In the genomic region with DNA sequence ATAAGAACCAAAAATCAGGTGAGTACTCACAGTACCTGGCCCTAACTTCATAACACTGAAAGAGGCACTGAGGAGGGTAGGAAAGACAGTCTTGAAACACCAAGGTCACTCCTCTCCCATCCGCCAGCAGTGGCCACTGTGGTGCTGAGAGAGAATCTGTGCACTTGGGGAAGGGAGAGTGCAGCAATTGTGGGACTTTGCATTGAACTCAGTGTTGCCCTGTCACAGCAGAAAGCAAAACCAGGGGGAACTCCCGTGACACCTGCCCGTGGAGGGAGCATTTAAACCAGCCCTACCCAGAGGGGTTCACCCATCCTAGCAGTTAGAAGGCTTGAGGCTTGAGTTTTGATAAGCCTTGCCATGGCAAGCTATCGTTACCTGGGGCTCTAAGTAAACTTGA, we compare ENCODE assay signal across 25 cellular contexts. TPM values are rescaled to one million over a fixed set of nuclear protein-coding genes. Genes with fewer than 3 reads are reported as not detected.
DNase-seq lines count a peak whose midpoint lies in the region; ATAC-seq, FAIRE-seq and TF ChIP-seq lines count a peak whose summit lies in the region.
"Had no signal": no experiment of that assay in that cellular context is flagged by ENCODE, and none has a peak within 500 bp of the region (broad histone marks: within the 10 kb centered on the region; RNA-seq: fewer than 3 reads in every experiment).

No MANE protein-coding gene starts in this region.

- H3K36me3 ChIP-seq in ovary = no peaks in the 10 kb centered on the region
- H3K36me3 ChIP-seq: gastrocnemius medialis, MG63, right lobe of liver, suprapubic skin, vagina had no signal

- no peak for TF ChIP-seq CTCF in ovary (IDR thresholded peaks at IDR 0.05)

- DNase-seq in activated naive CD8-positive, alpha-beta T cell treated with anti-CD3 and anti-CD28 coated beads, Interleukin-2, amount 10 ng/mL, durations not matched to agents 7 days and 5 days = no peak
- no peak for DNase-seq in activated naive CD8-positive, alpha-beta T cell treated with anti-CD3 and anti-CD28 coated beads for 36 hours
- no peak for DNase-seq in activated CD8-positive, alpha-beta T cell treated with anti-CD3 and anti-CD28 coated beads, Interleukin-2, amount 10 ng/mL, durations not matched to agents 7 days and 5 days
- DNase-seq in urothelium cell line (ENCODE audit: low spot score) (no peak), ovary (no peak)
- no peak for DNase-seq in stimulated activated CD4-positive, alpha-beta T cell treated with anti-CD3 and anti-CD28 coated beads, Interleukin-4, amount 100 ng/mL, for 1 hour
- DNase-seq: effector CD8-positive, alpha-beta T cell; gastrocnemius medialis; GOT3; hippocampal formation; left ventricle myocardium superior; MG63; midbrain; NCI-H1436 treated with DMSO at 0.1 percent for 48 hours; NCI-H526 treated with DMSO at 0.1 percent for 48 hours; right lobe of liver; T-helper 9 cell had no signal

- H3K9me3 Mint-ChIP-seq in activated naive CD8-positive, alpha-beta T cell treated with anti-CD3 and anti-CD28 coated beads, Interleukin-2, amount 10 ng/mL, durations not matched to agents 7 days and 5 days = no peaks in the 10 kb centered on the region
- no peaks in the 10 kb centered on the region for H3K9me3 Mint-ChIP-seq in activated naive CD8-positive, alpha-beta T cell treated with anti-CD3 and anti-CD28 coated beads for 36 hours
- H3K9me3 Mint-ChIP-seq in activated CD8-positive, alpha-beta T cell treated with anti-CD3 and anti-CD28 coated beads, Interleukin-2, amount 10 ng/mL, durations not matched to agents 7 days and 5 days (ENCODE audit: insufficient read depth) = no peaks in the 10 kb centered on the region

- intact Hi-C loops in ovary (cut with DNase I) = loop anchor here in 1 of 4 donors (10.0 kb wide), 1 partner anchor 136 kb away; no protein-coding TSS in a partner anchor

- POLR2A ChIA-PET in activated naive CD8-positive, alpha-beta T cell treated with anti-CD3 and anti-CD28 coated beads, Interleukin-2, amount 10 ng/mL, durations not matched to agents 7 days and 5 days (lab: Charles Lee) = interaction anchor here (1.4 kb wide), 1 partner anchor 131 kb away, joined by 8 read pairs; no protein-coding TSS in a partner anchor
- POLR2A ChIA-PET in activated CD8-positive, alpha-beta T cell treated with anti-CD3 and anti-CD28 coated beads, Interleukin-2, amount 10 ng/mL, durations not matched to agents 7 days and 5 days (lab: Charles Lee) = no interaction called here

- peak; percentile 9 for FAIRE-seq in urothelium cell line (lab: Jason Lieb, UNC)
- FAIRE-seq: K562 had no signal

- H3K27me3 ChIP-seq in ovary = no peaks in the 10 kb centered on the region
- H3K27me3 ChIP-seq: gastrocnemius medialis, right lobe of liver, suprapubic skin, vagina had no signal

- no peaks in the 10 kb centered on the region for H3K36me3 Mint-ChIP-seq in activated naive CD8-positive, alpha-beta T cell treated with anti-CD3 and anti-CD28 coated beads, Interleukin-2, amount 10 ng/mL, durations not matched to agents 7 days and 5 days
- H3K36me3 Mint-ChIP-seq in activated naive CD8-positive, alpha-beta T cell treated with anti-CD3 and anti-CD28 coated beads for 36 hours = no peaks in the 10 kb centered on the region
- H3K36me3 Mint-ChIP-seq in activated CD8-positive, alpha-beta T cell treated with anti-CD3 and anti-CD28 coated beads, Interleukin-2, amount 10 ng/mL, durations not matched to agents 7 days and 5 days (ENCODE audit: low read depth) = no peaks in the 10 kb centered on the region
- H3K36me3 Mint-ChIP-seq: brain, CD14-positive monocyte had no signal

- peaks cover 29% of the 10 kb centered on the region for H3K27me3 Mint-ChIP-seq in activated naive CD8-positive, alpha-beta T cell treated with anti-CD3 and anti-CD28 coated beads, Interleukin-2, amount 10 ng/mL, durations not matched to agents 7 days and 5 days
- peaks cover 18% of the 10 kb centered on the region for H3K27me3 Mint-ChIP-seq in activated naive CD8-positive, alpha-beta T cell treated with anti-CD3 and anti-CD28 coated beads for 36 hours
- H3K27me3 Mint-ChIP-seq in activated CD8-positive, alpha-beta T cell treated with anti-CD3 and anti-CD28 coated beads, Interleukin-2, amount 10 ng/mL, durations not matched to agents 7 days and 5 days (ENCODE audit: low read depth) = peaks cover 11% of the 10 kb centered on the region

- peak; percentile 55 for ATAC-seq in activated naive CD8-positive, alpha-beta T cell treated with anti-CD3 and anti-CD28 coated beads, Interleukin-2, amount 10 ng/mL, durations not matched to agents 7 days and 5 days (ENCODE audit: low read depth)
- ATAC-seq in HG02798 (IDR thresholded peaks at IDR 0.05; ENCODE audit: poor library complexity, unreplicated experiment) = peak; percentile 71
- peak; percentile 38 for ATAC-seq in activated CD8-positive, alpha-beta T cell treated with anti-CD3 and anti-CD28 coated beads, Interleukin-2, amount 10 ng/mL, durations not matched to agents 7 days and 5 days
- ATAC-seq in GM19351 (IDR thresholded peaks at IDR 0.05; ENCODE audit: unreplicated experiment) = no peak
- ATAC-seq: esophagus mucosa, gastrocnemius medialis, K562, left ventricle myocardium superior, right lobe of liver had no signal

- H3K9me3 ChIP-seq in ovary = no peaks in the 10 kb centered on the region
- H3K9me3 ChIP-seq: gastrocnemius medialis, MG63, right lobe of liver, suprapubic skin, vagina had no signal

- H3K4me1 ChIP-seq in ovary (ENCODE audit: insufficient read depth) = peaks cover 6% of the 10 kb centered on the region
- H3K4me1 ChIP-seq: gastrocnemius medialis, right lobe of liver, suprapubic skin, vagina had no signal

- 67 to 71% (median 67%) methylated on average over 4 of the region's 4 CpGs for WGBS in ovary, 3 donors

- no peak overlapping the region for H3K4me3 ChIP-seq in ovary
- H3K4me3 ChIP-seq: gastrocnemius medialis, K562, MG63, right lobe of liver, suprapubic skin, vagina had no signal

- H3K27ac Mint-ChIP-seq in activated naive CD8-positive, alpha-beta T cell treated with anti-CD3 and anti-CD28 coated beads, Interleukin-2, amount 10 ng/mL, durations not matched to agents 7 days and 5 days = no peak overlapping the region
- H3K27ac Mint-ChIP-seq in activated naive CD8-positive, alpha-beta T cell treated with anti-CD3 and anti-CD28 coated beads for 36 hours = no peak overlapping the region
- no peak overlapping the region for H3K27ac Mint-ChIP-seq in activated CD8-positive, alpha-beta T cell treated with anti-CD3 and anti-CD28 coated beads, Interleukin-2, amount 10 ng/mL, durations not matched to agents 7 days and 5 days
- H3K27ac Mint-ChIP-seq: brain had no signal

- CTCF ChIA-PET in activated CD8-positive, alpha-beta T cell treated with anti-CD3 and anti-CD28 coated beads, Interleukin-2, amount 10 ng/mL, durations not matched to agents 7 days and 5 days (lab: Charles Lee) = interaction anchor here (1.6 to 2.5 kb wide), 3 partner anchors 15 to 193 kb away, joined by 6 to 12 read pairs (median 10); no protein-coding TSS in a partner anchor

- H3K27ac ChIP-seq in ovary = no peak overlapping the region
- H3K27ac ChIP-seq: gastrocnemius medialis, right lobe of liver, suprapubic skin, vagina had no signal

- H3K4me1 Mint-ChIP-seq in activated naive CD8-positive, alpha-beta T cell treated with anti-CD3 and anti-CD28 coated beads, Interleukin-2, amount 10 ng/mL, durations not matched to agents 7 days and 5 days = peaks cover 35% of the 10 kb centered on the region
- peaks cover 20% of the 10 kb centered on the region for H3K4me1 Mint-ChIP-seq in activated naive CD8-positive, alpha-beta T cell treated with anti-CD3 and anti-CD28 coated beads for 36 hours
- peaks cover 45% of the 10 kb centered on the region for H3K4me1 Mint-ChIP-seq in activated CD8-positive, alpha-beta T cell treated with anti-CD3 and anti-CD28 coated beads, Interleukin-2, amount 10 ng/mL, durations not matched to agents 7 days and 5 days (ENCODE audit: low read depth)
- H3K4me1 Mint-ChIP-seq: brain had no signal

- H3K4me3 Mint-ChIP-seq in activated naive CD8-positive, alpha-beta T cell treated with anti-CD3 and anti-CD28 coated beads, Interleukin-2, amount 10 ng/mL, durations not matched to agents 7 days and 5 days = peak overlapping the region; percentile 31
- H3K4me3 Mint-ChIP-seq in activated naive CD8-positive, alpha-beta T cell treated with anti-CD3 and anti-CD28 coated beads for 36 hours = no peak overlapping the region
- no peak overlapping the region for H3K4me3 Mint-ChIP-seq in activated CD8-positive, alpha-beta T cell treated with anti-CD3 and anti-CD28 coated beads, Interleukin-2, amount 10 ng/mL, durations not matched to agents 7 days and 5 days
- H3K4me3 Mint-ChIP-seq: brain, CD14-positive monocyte had no signal

- no peak for TF ChIP-seq POLR2A in ovary (IDR thresholded peaks at IDR 0.05)

- no peak for TF ChIP-seq EP300 in ovary (IDR thresholded peaks at IDR 0.05)

RNA-seq across cellular contexts. Expression of gene MAP3K8, which starts 35.2 kb away (rescaled TPM):
- total RNA-seq in activated naive CD8-positive, alpha-beta T cell treated with anti-CD3 and anti-CD28 coated beads, Interleukin-2, amount 10 ng/mL, durations not matched to agents 7 days and 5 days = 10 to 100 TPM; 27.7 to 28.3 TPM
- total RNA-seq in activated naive CD8-positive, alpha-beta T cell treated with anti-CD3 and anti-CD28 coated beads for 36 hours = 10 to 100 TPM; 18.0 to 18.5 TPM
- 10 to 100 TPM; 26.0 to 27.7 TPM for total RNA-seq in activated CD8-positive, alpha-beta T cell treated with anti-CD3 and anti-CD28 coated beads, Interleukin-2, amount 10 ng/mL, durations not matched to agents 7 days and 5 days
- total RNA-seq in ovary = 10 to 100 TPM in 6 of 7 donors, 1 to 10 TPM in 1; 9.9 to 32.5 (median 13.5) TPM
- polyA plus RNA-seq in ovary = 10 to 100 TPM in 1 of 2 donors, 1 to 10 TPM in 1; 7.7 to 13.8 TPM

RNA-seq across cellular contexts. Expression of gene MTPAP, which starts 49.7 kb away (rescaled TPM):
- total RNA-seq in activated naive CD8-positive, alpha-beta T cell treated with anti-CD3 and anti-CD28 coated beads, Interleukin-2, amount 10 ng/mL, durations not matched to agents 7 days and 5 days = 10 to 100 TPM; 24.2 to 29.4 TPM
- total RNA-seq in activated naive CD8-positive, alpha-beta T cell treated with anti-CD3 and anti-CD28 coated beads for 36 hours = 10 to 100 TPM; 43.9 to 47.6 TPM
- total RNA-seq in activated CD8-positive, alpha-beta T cell treated with anti-CD3 and anti-CD28 coated beads, Interleukin-2, amount 10 ng/mL, durations not matched to agents 7 days and 5 days = 10 to 100 TPM; 32.6 to 33.2 TPM
- total RNA-seq in ovary = 10 to 100 TPM in 5 of 7 donors, 1 to 10 TPM in 2; 6.4 to 37.5 (median 25.7) TPM
- 10 to 100 TPM in 1 of 2 donors, 1 to 10 TPM in 1; 6.5 to 10.7 TPM for polyA plus RNA-seq in ovary
